Comparison of ENCODE assay signal across 28 cellular contexts in the genomic region with DNA sequence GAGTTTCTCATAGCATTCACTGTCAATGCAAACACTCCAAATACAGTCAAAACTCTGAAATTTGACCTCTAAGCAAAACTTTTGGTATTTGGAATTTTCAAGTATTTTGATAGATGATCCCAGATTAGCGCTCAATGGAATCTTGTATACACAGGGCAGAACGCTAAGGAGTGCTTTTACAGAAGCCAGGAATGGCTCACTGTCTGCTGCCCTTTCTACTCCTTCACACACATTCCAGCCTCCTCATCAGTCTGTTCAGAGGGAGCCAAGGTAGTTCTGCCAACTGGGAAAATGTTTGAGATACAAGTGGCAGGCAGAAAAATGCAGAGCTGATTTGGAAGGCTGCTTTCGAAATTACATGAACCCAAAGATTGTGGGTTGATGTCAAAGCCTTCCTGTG. TPM values are rescaled to one million over a fixed set of nuclear protein-coding genes. Genes with fewer than 3 reads are reported as not detected.
DNase-seq lines count a peak whose midpoint lies in the region; ATAC-seq and TF ChIP-seq lines count a peak whose summit lies in the region.
"Had no signal": no experiment of that assay in that cellular context is flagged by ENCODE, and none has a peak within 500 bp of the region (broad histone marks: within the 10 kb centered on the region; RNA-seq: fewer than 3 reads in every experiment).

No MANE protein-coding gene starts in this region.

- intact Hi-C loops in heart right ventricle (cut with DNase I) = loop anchor here in 6 of 10 donors (5.0 to 10.0 kb wide), 10 partner anchors 53 to 703 kb away; a partner anchor contains a TSS
- intact Hi-C loops in cardiac septum (cut with DNase I) = no loop called here
- intact Hi-C loops in left ventricle myocardium inferior (cut with micrococcal nuclease) = loop anchor here (10.0 kb wide), 1 partner anchor 55 kb away; no protein-coding TSS in a partner anchor
- intact Hi-C loops in sigmoid colon (cut with DNase I) = loop anchor here (5.0 to 10.0 kb wide), 6 partner anchors 62 to 703 kb away; a partner anchor contains a TSS

- peaks cover 5 to 44% (median 21%) of the 10 kb centered on the region in 9 donors for H3K4me1 ChIP-seq in heart right ventricle
- peaks cover 58% of the 10 kb centered on the region for H3K4me1 ChIP-seq in left ventricle myocardium inferior
- H3K4me1 ChIP-seq in sigmoid colon = peaks cover 0 to 38% (median 28%) of the 10 kb centered on the region in 4 donors
- H3K4me1 ChIP-seq: BE2C had no signal

- H3K4me3 ChIP-seq in heart right ventricle (no peak overlapping the region), left ventricle myocardium inferior (no peak overlapping the region), sigmoid colon (no peak overlapping the region)
- H3K4me3 ChIP-seq: pancreas, spleen had no signal

- no peak for ATAC-seq in heart right ventricle
- no peak for ATAC-seq in HG02870 (IDR thresholded peaks at IDR 0.05; ENCODE audit: unreplicated experiment)
- ATAC-seq in HG03521 (IDR thresholded peaks at IDR 0.05; ENCODE audit: unreplicated experiment) = no peak
- ATAC-seq: esophagus mucosa; left lobe of liver; natural killer cell treated with Interleukin-12 subunit alpha and Interleukin-12 subunit beta and Interleukin-15 and Interleukin-18, amount 100 ng/mL, for 72 hours; pancreas had no signal

- DNase-seq in heart right ventricle = no peak
- no peak for DNase-seq in cardiac septum (ENCODE audit: low spot score)
- DNase-seq in left ventricle myocardium inferior = no peak
- no peak for DNase-seq in sigmoid colon
- DNase-seq in germinal center (ENCODE audit: low spot score) = no peak
- DNase-seq in medulla oblongata (ENCODE audit: extremely low spot score) = no peak
- DNase-seq: activated naive CD4-positive, alpha-beta T cell treated with anti-CD3 and anti-CD28 coated beads, Interleukin-2, amount 10 ng/mL, durations not matched to agents 7 days and 5 days; amniotic stem cell; CD8-positive, alpha-beta memory T cell; endodermal cell; H9; NCI-H1092 treated with DMSO at 0.1 percent for 48 hours; NCI-H1930; NCI-H526 treated with DMSO at 0.1 percent for 48 hours; pancreas; retina; SHP77 treated with DMSO at 0.1 percent for 48 hours; spleen; stimulated activated CD4-positive, alpha-beta T cell treated with anti-CD3 and anti-CD28 coated beads, Interleukin-2, amount 100 ng/mL, for 48 hours; SW 1271; T1000 had no signal

- no peaks in the 10 kb centered on the region for H3K9me3 ChIP-seq in heart right ventricle
- H3K9me3 ChIP-seq in left ventricle myocardium inferior (replicated peaks) = no peaks in the 10 kb centered on the region
- no peaks in the 10 kb centered on the region for H3K9me3 ChIP-seq in sigmoid colon
- H3K9me3 ChIP-seq: BE2C, pancreas, spleen had no signal

- H3K27me3 ChIP-seq in heart right ventricle (no peaks in the 10 kb centered on the region), left ventricle myocardium inferior (ENCODE audit: low read depth) (no peaks in the 10 kb centered on the region), sigmoid colon (no peaks in the 10 kb centered on the region)
- H3K27me3 ChIP-seq: BE2C, pancreas had no signal

- H3K36me3 ChIP-seq in heart right ventricle (no peaks in the 10 kb centered on the region), left ventricle myocardium inferior (no peaks in the 10 kb centered on the region), sigmoid colon (no peaks in the 10 kb centered on the region)
- H3K36me3 ChIP-seq: BE2C, pancreas, spleen had no signal

- 59 to 74% methylated on average over 3 of the region's 3 CpGs for WGBS in heart right ventricle, 2 donors
- WGBS in sigmoid colon, 2 donors = 90% methylated on average over 3 of the region's 3 CpGs

- TF ChIP-seq POLR2A in sigmoid colon (IDR thresholded peaks at IDR 0.05) = no peak

- TF ChIP-seq CTCF in heart right ventricle (IDR thresholded peaks at IDR 0.05) (no peak), left ventricle myocardium inferior (IDR thresholded peaks at IDR 0.05; ENCODE audit: borderline replicate concordance) (no peak), sigmoid colon (IDR thresholded peaks at IDR 0.05) (no peak)

- peak overlapping the region in 7 of 10 donors; percentile 12 to 64 (median 36) for H3K27ac ChIP-seq in heart right ventricle
- H3K27ac ChIP-seq in left ventricle myocardium inferior (replicated peaks) = peak overlapping the region; percentile 69
- peak overlapping the region; percentile 45 to 61 (median 60) for H3K27ac ChIP-seq in sigmoid colon
- H3K27ac ChIP-seq: pancreas, spleen had no signal

- no peak for TF ChIP-seq EP300 in sigmoid colon (IDR thresholded peaks at IDR 0.05)

RNA-seq across cellular contexts. Expression of a gene that starts 4.4 kb away (rescaled TPM):
- total RNA-seq in heart right ventricle (10 to 100 TPM; 18.2 to 38.3 (median 28.5) TPM), cardiac septum (26.9 TPM), left ventricle myocardium inferior (29.9 TPM), sigmoid colon (100 to 1,000 TPM in 1 of 4 donors, 10 to 100 TPM in 3; 66.7 to 102 (median 81.8) TPM)
- polyA plus RNA-seq in heart right ventricle (10 to 100 TPM in 1 of 2 donors, 1 to 10 TPM in 1; 7.1 to 15.2 TPM), sigmoid colon (10 to 100 TPM in 1 of 3 donors, 1 to 10 TPM in 2; 3.7 to 14.1 (median 6.0) TPM)
- polyA plus RNA-seq: CD8-positive, alpha-beta memory T cell; IgD-negative memory B cell had no signal
